ENCODE assay signal across 17 cellular contexts in the genomic region with DNA sequence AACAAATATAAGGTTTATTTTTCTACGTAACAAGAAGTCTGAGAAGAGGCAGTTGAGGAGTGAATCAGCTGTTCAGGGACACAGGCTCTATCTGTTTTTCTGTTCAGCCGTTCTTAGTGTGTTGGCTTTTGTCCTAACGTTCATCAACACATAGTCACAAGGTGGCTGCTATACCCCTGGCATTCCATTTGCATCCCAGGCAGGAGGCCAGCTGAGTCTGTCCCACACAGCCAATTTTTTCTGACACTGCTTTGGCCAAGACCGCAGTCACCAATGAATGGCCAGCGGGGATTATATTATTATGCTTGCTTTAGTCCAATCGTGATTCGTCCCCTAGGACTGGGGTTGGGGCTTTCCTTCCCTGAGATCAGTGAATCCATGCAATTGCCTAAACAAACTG.
"Had no signal": no experiment of that assay in that cellular context is flagged by ENCODE, and none has a peak within 500 bp of the region (broad histone marks: within the 10 kb centered on the region; RNA-seq: fewer than 3 reads in every experiment).

No MANE protein-coding gene starts in this region.

- DNase-seq: activated CD4-positive, alpha-beta T cell treated with anti-CD3 and anti-CD28 coated beads for 4 hours; activated CD8-positive, alpha-beta memory T cell treated with anti-CD3 and anti-CD28 coated beads, Interleukin-2, amount 50 U/mL, for 4 hours; activated CD8-positive, alpha-beta T cell treated with anti-CD3 and anti-CD28 coated beads for 36 hours; activated naive CD4-positive, alpha-beta T cell; activated T-cell treated with anti-CD3 and anti-CD28 coated beads, Interleukin-2, amount 50 U/mL, for 72 hours; Karpas-422; NCI-H1092; NCI-H1417; NCI-H1930; NCI-H2171 treated with DMSO at 0.1 percent for 48 hours; NCI-H345; NCI-H510A; NCI-H526 treated with DMSO at 0.1 percent for 48 hours; NCI-H82; SHP77 treated with DMSO at 0.1 percent for 48 hours had no signal

- H3K27ac ChIP-seq: RWPE1 had no signal

- ATAC-seq: activated CD4-positive, CD25-positive, alpha-beta regulatory T cell treated with anti-CD3 and anti-CD28 coated beads, Interleukin-2, amount 50 U/mL, for 24 hours; activated CD8-positive, alpha-beta T cell treated with anti-CD3 and anti-CD28 coated beads for 36 hours; activated T-cell treated with anti-CD3 and anti-CD28 coated beads, Interleukin-2, amount 50 U/mL, for 72 hours had no signal
